In the genomic region with DNA sequence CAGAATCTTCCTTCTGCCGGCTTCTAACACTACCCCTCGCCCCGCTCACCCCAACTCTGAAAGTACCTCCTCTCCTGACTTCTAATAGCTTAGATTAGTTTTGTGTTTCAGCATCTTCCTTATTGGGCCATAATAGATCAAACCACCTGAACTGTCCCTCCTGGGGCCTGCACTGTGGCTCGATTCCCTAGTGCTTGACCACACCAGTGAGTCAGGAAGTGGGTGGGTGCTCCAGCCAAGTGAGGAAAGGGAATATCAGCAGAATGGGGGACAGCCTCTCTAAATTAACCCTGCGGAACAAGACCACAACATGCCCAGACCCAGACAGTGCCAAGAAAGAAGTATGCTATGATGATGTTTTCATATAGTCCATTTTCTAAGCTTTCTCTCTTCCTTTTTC, we compare ENCODE assay signal across 23 cellular contexts. TPM values are rescaled to one million over a fixed set of nuclear protein-coding genes. Genes with fewer than 3 reads are reported as not detected.
"Had no signal": no experiment of that assay in that cellular context is flagged by ENCODE, and none has a peak within 500 bp of the region (broad histone marks: within the 10 kb centered on the region; RNA-seq: fewer than 3 reads in every experiment).

No MANE protein-coding gene starts in this region.

- H3K9ac ChIP-seq: neural progenitor cell had no signal

- H2AFZ ChIP-seq: neural progenitor cell had no signal

- H3K4me3 Mint-ChIP-seq: effector memory CD8-positive, alpha-beta T cell; memory B cell; mesothelial cell of epicardium; naive B cell; natural killer cell treated with Interleukin-12 subunit alpha and Interleukin-12 subunit beta and Interleukin-15 and Interleukin-18, amount 100 ng/mL, for 72 hours; neural progenitor cell; stimulated activated effector memory CD8-positive, alpha-beta T cell treated with anti-CD3 and anti-CD28 coated beads, Interleukin-12 subunit alpha, Interleukin-12 subunit beta, amount 100 ng/mL, for 72 hours had no signal

- H3K4me2 ChIP-seq: neural progenitor cell had no signal

- H3K27me3 ChIP-seq: right atrium auricular region, testis, transverse colon, vagina had no signal

- H3K27ac ChIP-seq: neural progenitor cell, prostate gland, testis, vagina had no signal

- H3K9me3 ChIP-seq: mucosa of descending colon, prostate gland, right atrium auricular region, stomach, testis, transverse colon, vagina had no signal

- H3K4me1 ChIP-seq: prostate gland, testis had no signal

- ATAC-seq: effector memory CD8-positive, alpha-beta T cell; mucosa of descending colon; natural killer cell treated with Interleukin-12 subunit alpha and Interleukin-12 subunit beta and Interleukin-15 and Interleukin-18, amount 100 ng/mL, for 72 hours; sciatic nerve; stimulated activated effector memory CD8-positive, alpha-beta T cell treated with anti-CD3 and anti-CD28 coated beads, Interleukin-12 subunit alpha, Interleukin-12 subunit beta, amount 100 ng/mL, for 72 hours had no signal

- H3K4me1 Mint-ChIP-seq: memory B cell; stimulated activated effector memory CD8-positive, alpha-beta T cell treated with anti-CD3 and anti-CD28 coated beads, Interleukin-12 subunit alpha, Interleukin-12 subunit beta, amount 100 ng/mL, for 72 hours had no signal

- H3K9me3 Mint-ChIP-seq: effector memory CD8-positive, alpha-beta T cell; memory B cell; mesothelial cell of epicardium; naive B cell; natural killer cell treated with Interleukin-12 subunit alpha and Interleukin-12 subunit beta and Interleukin-15 and Interleukin-18, amount 100 ng/mL, for 72 hours; neural progenitor cell; stimulated activated effector memory CD8-positive, alpha-beta T cell treated with anti-CD3 and anti-CD28 coated beads, Interleukin-12 subunit alpha, Interleukin-12 subunit beta, amount 100 ng/mL, for 72 hours had no signal

- H3K36me3 ChIP-seq: neural progenitor cell, prostate gland, right atrium auricular region, stomach, transverse colon had no signal

- H3K4me3 ChIP-seq: coronary artery, lung, mucosa of descending colon, neural progenitor cell, prostate gland, right atrium auricular region, stomach, testis, transverse colon, vagina had no signal

- DNase-seq: effector memory CD8-positive, alpha-beta T cell; erythroblast; head of caudate nucleus; mucosa of descending colon; naive B cell; stimulated activated CD4-positive, alpha-beta T cell treated with anti-CD3 and anti-CD28 coated beads, Interleukin-2, amount 100 ng/mL, for 24 hours; stimulated activated CD4-positive, alpha-beta T cell treated with anti-CD3 and anti-CD28 coated beads, Interleukin-4, amount 100 ng/mL, for 24 hours; stimulated activated naive CD4-positive, alpha-beta T cell treated with Interleukin-2 at 50 U/mL for 16 hours; stomach; substantia nigra; testis; transverse colon had no signal

- H3K36me3 Mint-ChIP-seq: memory B cell; naive B cell; natural killer cell treated with Interleukin-12 subunit alpha and Interleukin-12 subunit beta and Interleukin-15 and Interleukin-18, amount 100 ng/mL, for 72 hours; stimulated activated effector memory CD8-positive, alpha-beta T cell treated with anti-CD3 and anti-CD28 coated beads, Interleukin-12 subunit alpha, Interleukin-12 subunit beta, amount 100 ng/mL, for 72 hours had no signal

- H3K27ac Mint-ChIP-seq: effector memory CD8-positive, alpha-beta T cell; memory B cell; natural killer cell treated with Interleukin-12 subunit alpha and Interleukin-12 subunit beta and Interleukin-15 and Interleukin-18, amount 100 ng/mL, for 72 hours; neural progenitor cell; stimulated activated effector memory CD8-positive, alpha-beta T cell treated with anti-CD3 and anti-CD28 coated beads, Interleukin-12 subunit alpha, Interleukin-12 subunit beta, amount 100 ng/mL, for 72 hours had no signal

RNA-seq across cellular contexts. Expression of a gene that starts 8.5 kb away (rescaled TPM):
- total RNA-seq: natural killer cell treated with Interleukin-12 subunit alpha and Interleukin-12 subunit beta and Interleukin-15 and Interleukin-18, amount 100 ng/mL, for 72 hours had no signal
